ENCODE assay signal across 10 cellular contexts in genomic region chr18:23689616-23690504, GRCh38. TPM values are rescaled to one million over a fixed set of nuclear protein-coding genes. Genes with fewer than 3 reads are reported as not detected.
DNase-seq lines count a peak whose midpoint lies in the region; ATAC-seq, FAIRE-seq and TF ChIP-seq lines count a peak whose summit lies in the region.
"Had no signal": no experiment of that assay in that cellular context is flagged by ENCODE, and none has a peak within 500 bp of the region (broad histone marks: within the 10 kb centered on the region; RNA-seq: fewer than 3 reads in every experiment).

No MANE protein-coding gene starts in this region.

- no peak overlapping the region for H3K56ac ChIP-seq in H1 (replicated peaks; ENCODE audit: insufficient read length, low read depth, low read length)

- no peak overlapping the region for H3K23ac ChIP-seq in H1 (ENCODE audit: insufficient read length)

- peaks cover 0 to 12% (median 12%) of the 10 kb centered on the region in 3 donors for H3K4me1 Mint-ChIP-seq in naive B cell

- no peak for FAIRE-seq in H1 (lab: Jason Lieb, UNC)
- FAIRE-seq: A204.1 had no signal

- DNase-seq in DMS 273 (lab: John Stamatoyannopoulos, UW; ENCODE audit: unreplicated experiment), result peak; percentile 58
- no peak for DNase-seq in DMS 273 treated with DMSO at 0.1 percent for 48 hours (lab: John Stamatoyannopoulos, UW)
- DNase-seq in H1 (ENCODE audit: low read depth in 1 of 2, low spot score in 2 of 2), result peak in 1 of 2 experiments; percentile 75
- DNase-seq in naive B cell, result peak; percentile 3
- no peak for DNase-seq in AG08396 (ENCODE audit: low spot score)
- DNase-seq in SHP77 (lab: John Stamatoyannopoulos, UW), result no peak

- H3K36me3 ChIP-seq in H1 (ENCODE audit: control insufficient read depth in 2 of 4, insufficient read depth in 4 of 4, low read length in 3 of 4), result no peaks in the 10 kb centered on the region

- H3K4ac ChIP-seq in H1 (replicated peaks; ENCODE audit: insufficient read length, low read depth, low read length), result no peak overlapping the region

- H3K27me3 Mint-ChIP-seq in naive B cell, result peaks cover 32 to 51% (median 34%) of the 10 kb centered on the region in 3 donors

- peaks cover 0 to 2% of the 10 kb centered on the region in 2 experiments for H4K20me1 ChIP-seq in H1 (replicated peaks in 1 of 2; ENCODE audit: control insufficient read depth in 1 of 2, insufficient read depth in 2 of 2, low read length in 2 of 2)

- H3K79me2 ChIP-seq in H1 (ENCODE audit: control insufficient read depth in 1 of 2, insufficient read depth in 2 of 2, low read length in 2 of 2), result no peaks in the 10 kb centered on the region

- H3K14ac ChIP-seq in H1 (ENCODE audit: insufficient read length), result no peak overlapping the region

- no peak for TF ChIP-seq RAD21 in H1 (IDR thresholded peaks at IDR 0.05 in 1 of 2, conservative IDR thresholded peaks at IDR 0.05 in 1 of 2; ENCODE audit: low read depth in 2 of 2, low read length in 2 of 2)

- POLR2A ChIA-PET in H1 (lab: Charles Lee; ENCODE audit: partially characterized antibody), result interaction anchor here (1.5 kb wide), 1 partner anchor 11 kb away, joined by 3 read pairs; no protein-coding TSS in a partner anchor

- no peak overlapping the region for H2BK120ac ChIP-seq in H1 (replicated peaks; ENCODE audit: low read depth, low read length)

- H2BK5ac ChIP-seq in H1 (ENCODE audit: low read depth, low read length), result no peak overlapping the region

- no peak for TF ChIP-seq POLR2A in H1 (IDR thresholded peaks at IDR 0.05; ENCODE audit: control extremely low read depth in 1 of 2, low read depth in 2 of 2, low read length in 2 of 2)

- H2BK15ac ChIP-seq in H1 (ENCODE audit: low read length), result 0 out of 2 replicates have a peak overlapping the region, but pooled peaks have one; percentile 31

- WGBS in H1 (ENCODE audit: extremely low coverage in 1 of 2, insufficient coverage in 1 of 2, insufficient read length in 1 of 2, insufficient replicate concordance in 2 of 2, low coverage in 1 of 2, low lambda C conversion rate in 2 of 2, missing lambda C conversion rate in 1 of 2), 2 experiments, result 5% methylated on average over 70 of the region's 85 CpGs; no CpG with 5 or more reads in 1 of the 2 experiments

- no peaks in the 10 kb centered on the region for H3K79me1 ChIP-seq in H1 (ENCODE audit: low read depth, low read length)

- H3K4me1 ChIP-seq in H1 (replicated peaks in 1 of 4; ENCODE audit: control insufficient read depth in 3 of 4, insufficient read depth in 4 of 4, low read length in 3 of 4), result peaks cover 0 to 7% (median 5%) of the 10 kb centered on the region in 4 experiments; a peak in 3 of 7 replicates

- peak overlapping the region; percentile 92; the same call in 1 of the 2 replicates for H4K8ac ChIP-seq in H1 (ENCODE audit: extremely low read depth, insufficient read depth, low read length)

- H3K4me2 ChIP-seq in H1 (ENCODE audit: insufficient read depth in 1 of 2, low read depth in 2 of 2, low read length in 2 of 2), result peak overlapping the region; percentile 82 to 86

- H2BK20ac ChIP-seq in H1 (ENCODE audit: low read length), result no peak overlapping the region

- H3K23me2 ChIP-seq in H1 (ENCODE audit: low read depth, low read length), result peaks cover 13% of the 10 kb centered on the region; the same call in 1 of the 2 replicates

- H2AFZ ChIP-seq in H1 (ENCODE audit: low read length), result peak overlapping the region; percentile 34; the same call in 1 of the 2 replicates

- H3K27me3 ChIP-seq in H1 (replicated peaks in 1 of 4; ENCODE audit: control insufficient read depth in 3 of 4, extremely low read depth in 1 of 4, insufficient read depth in 3 of 4, low read length in 3 of 4), result peaks cover 11 to 35% (median 29%) of the 10 kb centered on the region in 4 experiments

- H2AK5ac ChIP-seq in H1 (ENCODE audit: low read depth, low read length), result no peak overlapping the region

- peak overlapping the region; percentile 19 to 74 (median 51) for H3K4me3 Mint-ChIP-seq in naive B cell

- H3K18ac ChIP-seq in H1 (ENCODE audit: extremely low read depth, low read length), result peak overlapping the region; percentile 71

- H3K4me3 ChIP-seq in H1 (ENCODE audit: extremely low read depth in 1 of 4, insufficient read depth in 2 of 4, low read depth in 3 of 4, low read length in 4 of 4), result peak overlapping the region; percentile 44 to 68 (median 50)

- no peak overlapping the region for H3K27ac Mint-ChIP-seq in naive B cell

- TF ChIP-seq CTCF in H1 (IDR thresholded peaks at IDR 0.05; ENCODE audit: control extremely low read depth in 1 of 3, insufficient read depth in 1 of 3, low read depth in 1 of 3, low read length in 3 of 3), result no peak

- no peaks in the 10 kb centered on the region for H3K9me3 Mint-ChIP-seq in naive B cell

- H4K5ac ChIP-seq in H1 (ENCODE audit: insufficient read length, low read depth, low read length), result no peak overlapping the region

- no peaks in the 10 kb centered on the region for H3K36me3 Mint-ChIP-seq in naive B cell

- TF ChIP-seq EP300 in H1 (IDR thresholded peaks at IDR 0.05; ENCODE audit: borderline replicate concordance in 1 of 2, low read depth in 2 of 2, low read length in 2 of 2), result no peak

- CTCF ChIA-PET in H1 (lab: Charles Lee; ENCODE audit: partially characterized antibody), result interaction anchor here (0.6 kb wide), 1 partner anchor 8 kb away, joined by 3 read pairs; no protein-coding TSS in a partner anchor

- no peak overlapping the region for H3K27ac ChIP-seq in H1 (ENCODE audit: low read depth, low read length)

- H2BK12ac ChIP-seq in H1 (ENCODE audit: low read depth, low read length), result no peak overlapping the region

- no peaks in the 10 kb centered on the region for H3K9me3 ChIP-seq in H1 (ENCODE audit: insufficient read depth in 2 of 2, low read depth in 1 of 2, low read length in 1 of 2)

- peak overlapping the region in 1 of 4 experiments; percentile 80; a peak in 1 of 7 replicates for H3K9ac ChIP-seq in H1 (replicated peaks in 1 of 4; ENCODE audit: extremely low read depth in 1 of 4, low read depth in 3 of 4, low read length in 3 of 4)

- no peak overlapping the region for H4K91ac ChIP-seq in H1 (replicated peaks; ENCODE audit: insufficient read length, low read length)

- ATAC-seq in SK-N-SH treated with all-trans-retinoic acid at 6 μM for 48 hours (peak; percentile 78), naive B cell (ENCODE audit: low read depth in 2 of 2) (peak; percentile 16 to 27), HG02970 (IDR thresholded peaks at IDR 0.05; ENCODE audit: low FRiP score, unreplicated experiment) (no peak)

TF ChIP-seq in SK-N-SH treated with all-trans-retinoic acid at 6 μM for 48 hours, 23 proteins besides CTCF, POLR2A, EP300 and RAD21 (continues in another document):
- TF ChIP-seq ESRRG (CRISPR knock-in tag; IDR thresholded peaks at IDR 0.05) (no peak), SNAI2 (CRISPR knock-in tag; IDR thresholded peaks at IDR 0.05) (no peak), ZNF8 (CRISPR knock-in tag; IDR thresholded peaks at IDR 0.05) (no peak)

TF ChIP-seq in H1, 55 proteins besides CTCF, POLR2A, EP300 and RAD21 (continues in another document):
- TF ChIP-seq RFX5 (IDR thresholded peaks at IDR 0.05; ENCODE audit: borderline replicate concordance, low read depth, low read length) (no peak), SIX5 (IDR thresholded peaks at IDR 0.05; ENCODE audit: low read depth, low read length) (no peak), TBP (IDR thresholded peaks at IDR 0.05; ENCODE audit: low read depth, low read length) (no peak), HDAC2 (IDR thresholded peaks at IDR 0.05; ENCODE audit: borderline replicate concordance in 1 of 2, low read depth in 2 of 2, low read length in 2 of 2) (0 out of 4 replicates have a peak, but pooled peaks of 1 of the 2 experiments have one; percentile 52), ZNF274 (IDR thresholded peaks at IDR 0.05; ENCODE audit: borderline replicate concordance, extremely low read depth, low read length) (no peak), ASH2L (IDR thresholded peaks at IDR 0.05; ENCODE audit: low read length) (no peak), RBBP5 (IDR thresholded peaks at IDR 0.05; ENCODE audit: borderline replicate concordance, low read depth, low read length) (peak; percentile 89; the same call in 1 of the 2 replicates), CHD1 (IDR thresholded peaks at IDR 0.05; ENCODE audit: low read depth, low read length) (no peak), GABPA (IDR thresholded peaks at IDR 0.05; ENCODE audit: borderline replicate concordance, insufficient read depth, low read length) (no peak), PHF8 (conservative IDR thresholded peaks at IDR 0.05; ENCODE audit: low read depth, low read length) (peak; percentile 24; the same call in 1 of the 2 replicates), TAF1 (IDR thresholded peaks at IDR 0.05; ENCODE audit: low read depth, low read length) (no peak), MAFK (IDR thresholded peaks at IDR 0.05; ENCODE audit: low read depth, low read length) (no peak), CBX8 (IDR thresholded peaks at IDR 0.05; ENCODE audit: borderline replicate concordance, low read depth, low read length) (no peak), JUND (IDR thresholded peaks at IDR 0.05; ENCODE audit: low read length) (no peak), RXRA (IDR thresholded peaks at IDR 0.05; ENCODE audit: insufficient read depth, low read depth, low read length) (no peak)

RNA-seq across cellular contexts. Expression of gene LAMA3, which starts 0.6 kb away (rescaled TPM):
- total RNA-seq in H1 (2021; fragmentation: NEBNext Ultra II Directional; extraction: Animal tissue kit (Norgen Biotek cat#: 25700)), result 3.3 and 5.0 TPM in 2 replicates
- polyA plus RNA-seq in H1 (2011; rRNA removed) (0.58 and 0.76 TPM in 2 replicates), naive B cell (ENCODE audit: low read depth in 6 of 6) (under 1 TPM in 2 of 6 donors, not detected in 4; 0.07 to 0.45 TPM)
- polyA plus RNA-seq in H1 (2011; cell fraction: cytosol; rRNA removed), result 0.69 TPM
- 3.6 TPM for polyA plus RNA-seq in H1 (2011; cell fraction: nucleus; rRNA removed)
- polyA plus RNA-seq in H1 (2012, experiment 1 of 2), result 0.71 to 1.3 TPM (median 1.1 TPM) in 4 replicates
- 0.21 TPM for polyA plus RNA-seq in H1 (2012, experiment 2 of 2)
- polyA plus RNA-seq in H1 (2013, experiment 1 of 2), result 1.7 TPM
- polyA plus RNA-seq in H1 (2013, experiment 2 of 2), result 1.6 TPM
- 1.0 and 2.9 TPM in 2 replicates for polyA minus RNA-seq in H1 (2011; rRNA and poly(A)+ RNA removed)
- 1.3 TPM for polyA minus RNA-seq in H1 (2011; cell fraction: cytosol; rRNA and poly(A)+ RNA removed)
- 2.5 TPM for polyA minus RNA-seq in H1 (2011; cell fraction: nucleus; rRNA and poly(A)+ RNA removed)
- total RNA-seq: T-helper 1 cell treated with Interleukin-12 subunit alpha and Interleukin-12 subunit beta and Interleukin-4 antibody, amounts not matched to agents 30 ng/mL and 1 ng/mL, for 36 hours had no signal

RNA-seq across cellular contexts. Expression of gene ANKRD29, which starts 27.1 kb away (rescaled TPM):
- 6.3 and 7.3 TPM in 2 replicates for total RNA-seq in H1 (2021; fragmentation: NEBNext Ultra II Directional; extraction: Animal tissue kit (Norgen Biotek cat#: 25700))
- polyA plus RNA-seq in H1 (2011; rRNA removed), result 2.2 and 3.0 TPM in 2 replicates
- polyA plus RNA-seq in H1 (2011; cell fraction: cytosol; rRNA removed), result 4.0 TPM
- polyA plus RNA-seq in H1 (2011; cell fraction: nucleus; rRNA removed), result 5.4 TPM
- 4.6 to 6.9 TPM (median 6.2 TPM) in 4 replicates for polyA plus RNA-seq in H1 (2012, experiment 1 of 2)
- polyA plus RNA-seq in H1 (2012, experiment 2 of 2), result 5.4 TPM
- 11.0 TPM for polyA plus RNA-seq in H1 (2013, experiment 1 of 2)
- 10.2 TPM for polyA plus RNA-seq in H1 (2013, experiment 2 of 2)
- polyA minus RNA-seq in H1 (2011; rRNA and poly(A)+ RNA removed), result 4.3 TPM in 2 replicates
- 3.4 TPM for polyA minus RNA-seq in H1 (2011; cell fraction: cytosol; rRNA and poly(A)+ RNA removed)
- polyA minus RNA-seq in H1 (2011; cell fraction: nucleus; rRNA and poly(A)+ RNA removed), result 6.8 TPM
- polyA plus RNA-seq in naive B cell (ENCODE audit: low read depth in 6 of 6), result under 1 TPM in 2 of 6 donors, not detected in 4; 0.26 to 0.33 TPM

Comparison
In these comparisons a context has a peak if more than half of its experiments do, and no peak if none do; other contexts are left out.
1. DNase-seq: peak in DMS 273 (single experiment) and naive B cell (single experiment); none in DMS 273 treated with DMSO at 0.1 percent for 48 hours (single experiment), AG08396 (single experiment) and SHP77 (0 of 2).